In the genomic region with DNA sequence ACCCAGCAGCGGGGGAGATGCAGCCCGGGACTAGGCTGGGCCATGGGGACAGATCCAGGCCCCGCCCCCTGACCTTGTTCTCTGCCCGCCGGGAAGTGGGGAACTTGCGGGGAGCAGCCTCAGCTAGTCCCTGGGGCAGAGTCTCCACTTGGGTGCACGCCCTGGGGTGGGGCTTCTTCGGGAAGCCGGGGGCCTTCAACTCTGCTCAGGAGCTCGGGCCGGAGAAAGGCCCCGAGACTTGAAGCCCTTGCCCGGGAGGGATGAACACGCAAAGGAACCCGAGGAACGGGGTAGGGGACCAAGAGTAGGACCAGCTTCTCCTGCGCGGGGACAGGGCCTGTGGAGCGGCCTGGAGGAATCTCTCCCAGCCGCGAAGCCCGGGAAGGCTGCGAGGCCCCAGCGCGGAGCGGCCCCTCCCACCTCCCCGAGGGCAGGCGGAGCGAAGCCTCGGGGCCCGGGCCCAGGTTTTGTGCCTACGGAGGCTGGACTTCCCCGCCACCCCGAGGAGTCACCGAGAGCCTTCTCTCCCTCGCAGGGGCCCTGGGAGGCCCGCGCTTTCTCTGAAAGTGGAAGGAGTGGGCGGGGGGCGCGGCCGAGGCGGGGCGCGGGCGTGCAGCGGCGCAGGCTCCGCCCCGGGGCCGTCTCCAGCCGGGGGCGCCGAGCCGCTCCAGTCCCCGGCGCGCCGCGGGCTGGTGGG, we compare ENCODE assay signal across 8 cellular contexts. TPM values are rescaled to one million over a fixed set of nuclear protein-coding genes. Genes with fewer than 3 reads are reported as not detected.
A peak's percentile ranks its signal among the peaks of the same experiment; 100 is the strongest.
DNase-seq lines count a peak whose midpoint lies in the region; ATAC-seq and TF ChIP-seq lines count a peak whose summit lies in the region.

A gene (plus strand): TSS at position 670 of the 697 bp plus-strand sequence. CDS start 54 bp downstream, outside the sequence.

- no peak for TF ChIP-seq CTCF in fibroblast of the aortic adventitia (IDR thresholded peaks at IDR 0.05; ENCODE audit: insufficient read depth, low read length)
- TF ChIP-seq CTCF in testis (IDR thresholded peaks at IDR 0.05): no peak

- peak; percentile 62 for ATAC-seq in GM19467 (IDR thresholded peaks at IDR 0.05; ENCODE audit: unreplicated experiment)

- H3K4me1 Mint-ChIP-seq in activated T-helper 2 cell treated with anti-CD3 and anti-CD28 coated beads, Interferon-gamma antibody, Interleukin-2, Interleukin-4, amounts not matched to agents 10 μg/mL and 5 μg/mL and 100 μg/mL, durations not matched to agents 14 hours and 24 hours and 36 hours (ENCODE audit: low read depth): peaks cover 32% of the 10 kb centered on the region

- H3K27me3 ChIP-seq in testis: no peaks in the 10 kb centered on the region

- 0% methylated on average over 4 to 38 of the region's 60 CpGs for WGBS in testis, 2 donors

- peaks cover 3% of the 10 kb centered on the region for H3K36me3 Mint-ChIP-seq in activated T-helper 2 cell treated with anti-CD3 and anti-CD28 coated beads, Interferon-gamma antibody, Interleukin-2, Interleukin-4, amounts not matched to agents 10 μg/mL and 5 μg/mL and 100 μg/mL, durations not matched to agents 14 hours and 24 hours and 36 hours (ENCODE audit: low read depth)

- peaks cover 4% of the 10 kb centered on the region for H3K9me3 Mint-ChIP-seq in activated T-helper 2 cell treated with anti-CD3 and anti-CD28 coated beads, Interferon-gamma antibody, Interleukin-2, Interleukin-4, amounts not matched to agents 10 μg/mL and 5 μg/mL and 100 μg/mL, durations not matched to agents 14 hours and 24 hours and 36 hours

- intact Hi-C loops in activated T-helper 2 cell treated with anti-CD3 and anti-CD28 coated beads, Interferon-gamma antibody, Interleukin-2, Interleukin-4, amounts not matched to agents 10 μg/mL and 5 μg/mL and 100 μg/mL, durations not matched to agents 14 hours and 24 hours and 36 hours (cut with micrococcal nuclease): loop anchor here (1.0 to 5.0 kb wide), 5 partner anchors 65 to 779 kb away; a partner anchor contains a TSS
- intact Hi-C loops in testis (cut with DNase I; ENCODE audit: low total_unique reads): no loop called here

- peak within 1 kb of the TSS; percentile 63 for H3K27ac Mint-ChIP-seq in activated T-helper 2 cell treated with anti-CD3 and anti-CD28 coated beads, Interferon-gamma antibody, Interleukin-2, Interleukin-4, amounts not matched to agents 10 μg/mL and 5 μg/mL and 100 μg/mL, durations not matched to agents 14 hours and 24 hours and 36 hours

- H3K4me1 ChIP-seq in testis: peaks cover 17% of the 10 kb centered on the region

- H3K36me3 ChIP-seq in testis (ENCODE audit: low read depth, missing control alignments): no peaks in the 10 kb centered on the region

- peak within 1 kb of the TSS; percentile 16 to 67 for H3K27ac ChIP-seq in testis

- H3K4me3 ChIP-seq in fibroblast of the aortic adventitia (ENCODE audit: low read depth, low read length) (peak within 1 kb of the TSS; percentile 64), testis (peak within 1 kb of the TSS; percentile 51 to 70)

- H3K27me3 Mint-ChIP-seq in activated T-helper 2 cell treated with anti-CD3 and anti-CD28 coated beads, Interferon-gamma antibody, Interleukin-2, Interleukin-4, amounts not matched to agents 10 μg/mL and 5 μg/mL and 100 μg/mL, durations not matched to agents 14 hours and 24 hours and 36 hours (ENCODE audit: low read depth): peaks cover 21% of the 10 kb centered on the region

- TF ChIP-seq POLR2A in testis (IDR thresholded peaks at IDR 0.05): no peak

- peak within 1 kb of the TSS; percentile 80 for H3K4me3 Mint-ChIP-seq in activated T-helper 2 cell treated with anti-CD3 and anti-CD28 coated beads, Interferon-gamma antibody, Interleukin-2, Interleukin-4, amounts not matched to agents 10 μg/mL and 5 μg/mL and 100 μg/mL, durations not matched to agents 14 hours and 24 hours and 36 hours (ENCODE audit: low read depth)

- DNase-seq in COR-L47 (lab: John Stamatoyannopoulos, UW) (peak; percentile 63), HPDE6-E6E7 (ENCODE audit: extremely low spot score) (peak; percentile 42), RKO (ENCODE audit: low spot score) (peak; percentile 91), fibroblast of the aortic adventitia (ENCODE audit: low read depth) (peak; percentile 40), nucleus accumbens (lab: John Stamatoyannopoulos, UW) (peak in 44 of 56 donors; percentile 8 to 73 (median 46)), testis (peak; percentile 85)
- peak; percentile 74 for DNase-seq in activated T-helper 2 cell treated with anti-CD3 and anti-CD28 coated beads, Interferon-gamma antibody, Interleukin-2, Interleukin-4, amounts not matched to agents 10 μg/mL and 5 μg/mL and 100 μg/mL, durations not matched to agents 14 hours and 24 hours and 36 hours (ENCODE audit: low spot score)

- no peaks in the 10 kb centered on the region for H3K9me3 ChIP-seq in testis

RNA-seq across cellular contexts. Expression of the gene that starts here (rescaled TPM):
- 4.7 and 5.7 TPM in 2 replicates for total RNA-seq in activated T-helper 2 cell treated with anti-CD3 and anti-CD28 coated beads, Interferon-gamma antibody, Interleukin-2, Interleukin-4, amounts not matched to agents 10 μg/mL and 5 μg/mL and 100 μg/mL, durations not matched to agents 14 hours and 24 hours and 36 hours
- 1.4 and 1.8 TPM in 2 replicates for total RNA-seq in fibroblast of the aortic adventitia (ENCODE audit: low replicate concordance)
- total RNA-seq in testis: 10 to 100 TPM; 16.7 to 21.3 TPM
- polyA plus RNA-seq in testis (ENCODE audit: insufficient read depth, low read depth, low replicate concordance): 12.1 TPM

Comparison
In these comparisons a context has a peak if more than half of its experiments do, and no peak if none do; other contexts are left out.
1. Peak in every context shown above with its lines: DNase-seq, ATAC-seq, H3K4me3 ChIP-seq and H3K27ac ChIP-seq.
2. DNase-seq: peak in every context shown above with its lines; median percentile 91 in RKO; 85 in testis; 74 in activated T-helper 2 cell treated with anti-CD3 and anti-CD28 coated beads, Interferon-gamma antibody, Interleukin-2, Interleukin-4, amounts not matched to agents 10 μg/mL and 5 μg/mL and 100 μg/mL, durations not matched to agents 14 hours and 24 hours and 36 hours; 63 in COR-L47; 46 in nucleus accumbens; 42 in HPDE6-E6E7; 40 in fibroblast of the aortic adventitia.